In genomic region chr17:74008196-74008595, GRCh38 we compare ENCODE assay signal across 9 cellular contexts.
DNase-seq lines count a peak whose midpoint lies in the region; ATAC-seq and TF ChIP-seq lines count a peak whose summit lies in the region.
"Had no signal": no experiment of that assay in that cellular context is flagged by ENCODE, and none has a peak within 500 bp of the region (broad histone marks: within the 10 kb centered on the region; RNA-seq: fewer than 3 reads in every experiment).

No MANE protein-coding gene starts in this region.

- TF ChIP-seq CTCF in SK-N-SH (IDR thresholded peaks at IDR 0.05) (no peak), suprapubic skin (IDR thresholded peaks at IDR 0.05) (peak in 1 of 2 donors; percentile 9)

- CTCF ChIA-PET in SK-N-SH (lab: Yijun Ruan, JAX): interaction anchor here (0.6 to 5.7 kb wide), 29 partner anchors 8 to 517 kb away, joined by 3 to 67 read pairs (median 4); partner anchors contain the start of gene SDK2

- no peak overlapping the region for H3K9ac ChIP-seq in SK-N-SH

- H3K36me3 ChIP-seq in SK-N-SH (replicated peaks in 1 of 2; ENCODE audit: control insufficient read depth in 1 of 2, insufficient read depth in 2 of 2, low read length in 1 of 2) (no peaks in the 10 kb centered on the region), suprapubic skin (no peaks in the 10 kb centered on the region)

- no peaks in the 10 kb centered on the region for H4K20me1 ChIP-seq in SK-N-SH (ENCODE audit: insufficient read depth)

- ATAC-seq in SK-N-SH treated with all-trans-retinoic acid at 6 μM for 48 hours (no peak), HG02798 (IDR thresholded peaks at IDR 0.05; ENCODE audit: poor library complexity, unreplicated experiment) (no peak)

- H3K4me3 ChIP-seq in SK-N-SH (ENCODE audit: low read depth in 2 of 2, low read length in 1 of 2): no peak overlapping the region
- no peak overlapping the region for H3K4me3 ChIP-seq in suprapubic skin
- H3K4me3 ChIP-seq: skin epidermis had no signal

- H3K4me2 ChIP-seq in SK-N-SH: no peak overlapping the region

- H3F3A ChIP-seq in SK-N-SH (replicated peaks; ENCODE audit: insufficient read depth): no peaks in the 10 kb centered on the region

- TF ChIP-seq POLR2A in suprapubic skin (IDR thresholded peaks at IDR 0.05): no peak

- H3K79me2 ChIP-seq in SK-N-SH (ENCODE audit: insufficient read depth): no peaks in the 10 kb centered on the region

- 49% methylated on average over 10 of the region's 10 CpGs for WGBS in SK-N-SH (ENCODE audit: low lambda C conversion rate)
- WGBS in suprapubic skin: 58% methylated on average over 10 of the region's 10 CpGs

- POLR2A ChIA-PET in SK-N-SH (lab: Yijun Ruan, JAX): no interaction called here

- H2AFZ ChIP-seq in SK-N-SH (ENCODE audit: low read depth): no peak overlapping the region

- H3K4me1 ChIP-seq in SK-N-SH (ENCODE audit: control insufficient read depth in 1 of 2, insufficient read depth in 2 of 2, low read depth in 1 of 2, low read length in 1 of 2): peaks cover 0 to 22% of the 10 kb centered on the region in 2 experiments; a peak in 1 of 4 replicates
- peaks cover 4% of the 10 kb centered on the region for H3K4me1 ChIP-seq in suprapubic skin

- peak; percentile 53 for TF ChIP-seq RAD21 in SK-N-SH (IDR thresholded peaks at IDR 0.05; ENCODE audit: low read length)

- peaks cover 7% of the 10 kb centered on the region; the same call in 1 of the 2 replicates for H3K9me3 ChIP-seq in SK-N-SH
- H3K9me3 ChIP-seq in suprapubic skin: no peaks in the 10 kb centered on the region

- no peaks in the 10 kb centered on the region for H3K9me2 ChIP-seq in SK-N-SH

- H3K27ac ChIP-seq in SK-N-SH (ENCODE audit: low read depth in 2 of 2, low read length in 1 of 2): no peak overlapping the region
- no peak overlapping the region for H3K27ac ChIP-seq in suprapubic skin
- H3K27ac ChIP-seq: skin epidermis had no signal

- DNase-seq in SK-N-SH (peak; percentile 75), NCI-H2029 treated with DMSO at 0.1 percent for 48 hours (lab: John Stamatoyannopoulos, UW) (peak; percentile 53), suprapubic skin (ENCODE audit: low spot score in 2 of 2) (no peak), NCI-H146 (lab: John Stamatoyannopoulos, UW) (no peak)
- peak; percentile 65 for DNase-seq in activated effector memory CD4-positive, alpha-beta T cell treated with anti-CD3 and anti-CD28 coated beads, Interleukin-2, amount 50 U/mL, for 16 hours
- DNase-seq in stimulated activated CD4-positive, alpha-beta T cell treated with anti-CD3 and anti-CD28 coated beads, Interleukin-2, amount 100 ng/mL, for 24 hours: peak; percentile 19 to 42

- no peak for TF ChIP-seq EP300 in SK-N-SH (IDR thresholded peaks at IDR 0.05; ENCODE audit: borderline replicate concordance in 1 of 2, low read depth in 1 of 2, low read length in 1 of 2)
- no peak for TF ChIP-seq EP300 in suprapubic skin (IDR thresholded peaks at IDR 0.05)

- H3K27me3 ChIP-seq in SK-N-SH (ENCODE audit: insufficient read depth): no peaks in the 10 kb centered on the region
- H3K27me3 ChIP-seq in suprapubic skin: peaks cover 58% of the 10 kb centered on the region

TF ChIP-seq in SK-N-SH, 30 proteins besides CTCF, POLR2A, EP300 and RAD21:
- no peak for TF ChIP-seq MXI1 (IDR thresholded peaks at IDR 0.05; ENCODE audit: low read depth, low read length)
- TF ChIP-seq TEAD4 (IDR thresholded peaks at IDR 0.05; ENCODE audit: borderline replicate concordance, insufficient read depth): no peak
- no peak for TF ChIP-seq YY1 (IDR thresholded peaks at IDR 0.05; ENCODE audit: low read depth)
- TF ChIP-seq USF2 (IDR thresholded peaks at IDR 0.05; ENCODE audit: borderline replicate concordance, low read depth, low read length): no peak
- peak; percentile 36 for TF ChIP-seq CHD2 (IDR thresholded peaks at IDR 0.05; ENCODE audit: low read length, partially characterized antibody)
- no peak for TF ChIP-seq NRF1 (IDR thresholded peaks at IDR 0.05; ENCODE audit: low read depth, low read length)
- no peak for TF ChIP-seq POLR2AphosphoS5 (IDR thresholded peaks at IDR 0.05; ENCODE audit: low read depth, low read length)
- peak; percentile 18; the same call in 1 of the 2 replicates for TF ChIP-seq SMC3 (IDR thresholded peaks at IDR 0.05; ENCODE audit: low read depth, low read length)

TF ChIP-seq in SK-N-SH treated with all-trans-retinoic acid at 6 μM for 48 hours, 23 proteins besides CTCF, POLR2A, EP300 and RAD21 (continues in another document):
- TF ChIP-seq CSDC2 (CRISPR knock-in tag; IDR thresholded peaks at IDR 0.05): no peak
- no peak for TF ChIP-seq CSRNP3 (CRISPR knock-in tag; IDR thresholded peaks at IDR 0.05)
- TF ChIP-seq ARNTL (CRISPR knock-in tag; IDR thresholded peaks at IDR 0.05; ENCODE audit: borderline replicate concordance, low read depth): no peak
- TF ChIP-seq TCF4 (CRISPR knock-in tag; IDR thresholded peaks at IDR 0.05; ENCODE audit: borderline replicate concordance): no peak
- no peak for TF ChIP-seq TOX (CRISPR knock-in tag; IDR thresholded peaks at IDR 0.05; ENCODE audit: borderline replicate concordance)
- no peak for TF ChIP-seq ZFP3 (CRISPR knock-in tag; IDR thresholded peaks at IDR 0.05)
- no peak for TF ChIP-seq BACH2 (CRISPR knock-in tag; IDR thresholded peaks at IDR 0.05; ENCODE audit: borderline replicate concordance)
- TF ChIP-seq PATZ1 (CRISPR knock-in tag; IDR thresholded peaks at IDR 0.05; ENCODE audit: borderline replicate concordance): no peak
- no peak for TF ChIP-seq ESRRG (CRISPR knock-in tag; IDR thresholded peaks at IDR 0.05)
- TF ChIP-seq ZC3H10 (CRISPR knock-in tag; IDR thresholded peaks at IDR 0.05): no peak
- no peak for TF ChIP-seq OSR1 (CRISPR knock-in tag; IDR thresholded peaks at IDR 0.05)
- TF ChIP-seq ZNF8 (CRISPR knock-in tag; IDR thresholded peaks at IDR 0.05): no peak
- TF ChIP-seq RARB (CRISPR knock-in tag; IDR thresholded peaks at IDR 0.05): no peak
- TF ChIP-seq TSHZ2 (CRISPR knock-in tag; IDR thresholded peaks at IDR 0.05): no peak
- TF ChIP-seq ZNF565 (CRISPR knock-in tag; conservative IDR thresholded peaks at IDR 0.05; ENCODE audit: low read depth): no peak
- TF ChIP-seq ZFP30 (CRISPR knock-in tag; IDR thresholded peaks at IDR 0.05): no peak
- no peak for TF ChIP-seq SNAI2 (CRISPR knock-in tag; IDR thresholded peaks at IDR 0.05)
- no peak for TF ChIP-seq ZNF70 (CRISPR knock-in tag; IDR thresholded peaks at IDR 0.05)

Comparison
In these comparisons a context has a peak if more than half of its experiments do, and no peak if none do; other contexts are left out.
1. DNase-seq: peak in SK-N-SH (single experiment), NCI-H2029 treated with DMSO at 0.1 percent for 48 hours (single experiment), activated effector memory CD4-positive, alpha-beta T cell treated with anti-CD3 and anti-CD28 coated beads, Interleukin-2, amount 50 U/mL, for 16 hours (single experiment) and stimulated activated CD4-positive, alpha-beta T cell treated with anti-CD3 and anti-CD28 coated beads, Interleukin-2, amount 100 ng/mL, for 24 hours (2 of 2); none in suprapubic skin (0 of 2) and NCI-H146 (single experiment).